1 cellular context compared by ENCODE assay signal in genomic region chr11:99418927-99419707, GRCh38.
TF ChIP-seq lines count a peak whose summit lies in the region.

No MANE protein-coding gene starts in this region.

TF ChIP-seq in WTC11, 78 proteins besides CTCF, POLR2A, EP300 and RAD21 (continued from another document):
- TF ChIP-seq, protein P1, sequence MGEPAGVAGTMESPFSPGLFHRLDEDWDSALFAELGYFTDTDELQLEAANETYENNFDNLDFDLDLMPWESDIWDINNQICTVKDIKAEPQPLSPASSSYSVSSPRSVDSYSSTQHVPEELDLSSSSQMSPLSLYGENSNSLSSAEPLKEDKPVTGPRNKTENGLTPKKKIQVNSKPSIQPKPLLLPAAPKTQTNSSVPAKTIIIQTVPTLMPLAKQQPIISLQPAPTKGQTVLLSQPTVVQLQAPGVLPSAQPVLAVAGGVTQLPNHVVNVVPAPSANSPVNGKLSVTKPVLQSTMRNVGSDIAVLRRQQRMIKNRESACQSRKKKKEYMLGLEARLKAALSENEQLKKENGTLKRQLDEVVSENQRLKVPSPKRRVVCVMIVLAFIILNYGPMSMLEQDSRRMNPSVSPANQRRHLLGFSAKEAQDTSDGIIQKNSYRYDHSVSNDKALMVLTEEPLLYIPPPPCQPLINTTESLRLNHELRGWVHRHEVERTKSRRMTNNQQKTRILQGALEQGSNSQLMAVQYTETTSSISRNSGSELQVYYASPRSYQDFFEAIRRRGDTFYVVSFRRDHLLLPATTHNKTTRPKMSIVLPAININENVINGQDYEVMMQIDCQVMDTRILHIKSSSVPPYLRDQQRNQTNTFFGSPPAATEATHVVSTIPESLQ (CRISPR knock-in tag; IDR thresholded peaks at IDR 0.05) = no peak
- TF ChIP-seq KAT7 (CRISPR knock-in tag; IDR thresholded peaks at IDR 0.05; ENCODE audit: borderline replicate concordance) = no peak
